Comparison of ENCODE assay signal across 14 cellular contexts in genomic region chr3:9183811-9184463, GRCh38.
A peak's percentile ranks its signal among the peaks of the same experiment; 100 is the strongest.
DNase-seq lines count a peak whose midpoint lies in the region; ATAC-seq and TF ChIP-seq lines count a peak whose summit lies in the region.
"Had no signal": no experiment of that assay in that cellular context is flagged by ENCODE, and none has a peak within 500 bp of the region (broad histone marks: within the 10 kb centered on the region; RNA-seq: fewer than 3 reads in every experiment).

No MANE protein-coding gene starts in this region.

- H3K27ac Mint-ChIP-seq in HFFc6 = no peak overlapping the region

- no peaks in the 10 kb centered on the region for H3K27me3 ChIP-seq in body of pancreas

- no peaks in the 10 kb centered on the region for H3K9me3 ChIP-seq in body of pancreas

- no peaks in the 10 kb centered on the region for H3K36me3 Mint-ChIP-seq in HFFc6 (ENCODE audit: low read depth)

- WGBS in body of pancreas, 2 donors = 44% methylated on average over 9 to 10 of the region's 10 CpGs

- intact Hi-C loops in body of pancreas (cut with DNase I) = no loop called here
- intact Hi-C loops in sciatic nerve (cut with DNase I) = no loop called here

- ATAC-seq in body of pancreas = peak; percentile 50
- ATAC-seq in sciatic nerve = peak; percentile 44
- ATAC-seq in HG02885 (IDR thresholded peaks at IDR 0.05; ENCODE audit: poor library complexity, unreplicated experiment) = no peak
- ATAC-seq: GM12878 had no signal

- no peak overlapping the region for H3K4me3 Mint-ChIP-seq in HFFc6

- no peak overlapping the region for H3K4me3 ChIP-seq in body of pancreas
- no peak overlapping the region for H3K4me3 ChIP-seq in coronary artery
- H3K4me3 ChIP-seq: GM12878 had no signal

- H3K27ac ChIP-seq in body of pancreas = no peak overlapping the region
- H3K27ac ChIP-seq in coronary artery = no peak overlapping the region
- H3K27ac ChIP-seq: 22Rv1 had no signal

- H3K27me3 Mint-ChIP-seq in HFFc6 (ENCODE audit: insufficient read depth) = peaks cover 41% of the 10 kb centered on the region

- no peaks in the 10 kb centered on the region for H3K9me3 Mint-ChIP-seq in HFFc6

- DNase-seq in DMS79 treated with DMSO at 0.1 percent for 48 hours (lab: John Stamatoyannopoulos, UW) = peak; percentile 19
- no peak for DNase-seq in DMS79 (lab: John Stamatoyannopoulos, UW)
- no peak for DNase-seq in body of pancreas
- peak; percentile 63 for DNase-seq in inferior parietal cortex (ENCODE audit: extremely low spot score)
- no peak for DNase-seq in sciatic nerve (ENCODE audit: low spot score)
- DNase-seq in coronary artery (ENCODE audit: low spot score) = no peak
- no peak for DNase-seq in HFFc6
- DNase-seq: activated CD4-positive, alpha-beta T cell treated with anti-CD3 and anti-CD28 coated beads for 4 hours; activated gamma-delta T cell; DMS153; foreskin fibroblast had no signal

- TF ChIP-seq CTCF in body of pancreas (IDR thresholded peaks at IDR 0.05) (no peak), coronary artery (IDR thresholded peaks at IDR 0.05) (no peak), HFFc6 (IDR thresholded peaks at IDR 0.05) (no peak)

- H3K36me3 ChIP-seq in body of pancreas (replicated peaks in 1 of 2; ENCODE audit: insufficient read depth in 1 of 2, low read depth in 2 of 2) = no peaks in the 10 kb centered on the region

- no peaks in the 10 kb centered on the region for H3K4me1 Mint-ChIP-seq in HFFc6 (ENCODE audit: low read depth)

- no peak for TF ChIP-seq POLR2A in body of pancreas (IDR thresholded peaks at IDR 0.05)

- no peaks in the 10 kb centered on the region for H3K4me1 ChIP-seq in body of pancreas

Comparison
In these comparisons a context has a peak if more than half of its experiments do, and no peak if none do; other contexts are left out.
1. DNase-seq: peak in DMS79 treated with DMSO at 0.1 percent for 48 hours (single experiment) and inferior parietal cortex (single experiment); none in DMS79 (single experiment), body of pancreas (0 of 4), sciatic nerve (single experiment), coronary artery (single experiment) and HFFc6 (single experiment).